Comparison of ENCODE assay signal across 7 cellular contexts in genomic region chr17:76539631-76540271, GRCh38. TPM values are rescaled to one million over a fixed set of nuclear protein-coding genes. Genes with fewer than 3 reads are reported as not detected.
A peak's percentile ranks its signal among the peaks of the same experiment; 100 is the strongest.
DNase-seq lines count a peak whose midpoint lies in the region; ATAC-seq and TF ChIP-seq lines count a peak whose summit lies in the region.

Gene PRCD, plus strand, starts transcription at chr17:76540044. Its CDS starts 98 bp downstream, at chr17:76540142.

- no peak for ATAC-seq in lung (ENCODE audit: insufficient read depth, low FRiP score)

- no peaks in the 10 kb centered on the region for H3K9me3 Mint-ChIP-seq in T-helper 2 cell treated with Interferon-gamma antibody and Interleukin-4, amounts not matched to agents 5 μg/mL and 100 μg/mL, for 36 hours

- no peak within 1 kb of the TSS for H3K4me3 Mint-ChIP-seq in T-helper 2 cell treated with Interferon-gamma antibody and Interleukin-4, amounts not matched to agents 5 μg/mL and 100 μg/mL, for 36 hours

- TF ChIP-seq POLR2A in tibial nerve (IDR thresholded peaks at IDR 0.05), result no peak

- no peak within 1 kb of the TSS for H3K27ac ChIP-seq in HUES64 (ENCODE audit: low read depth, low read length)
- H3K27ac ChIP-seq in caudate nucleus (ENCODE audit: low read depth, low read length), result peak within 1 kb of the TSS; percentile 77
- H3K27ac ChIP-seq in lung (ENCODE audit: low read depth in 1 of 2, low read length in 1 of 2), result peak within 1 kb of the TSS; percentile 27 to 71
- peak within 1 kb of the TSS; percentile 22 to 91 (median 76) for H3K27ac ChIP-seq in tibial nerve

- peaks cover 16% of the 10 kb centered on the region for H3K4me1 ChIP-seq in HUES64 (ENCODE audit: insufficient read depth, low read length)
- peaks cover 0 to 30% of the 10 kb centered on the region in 2 donors for H3K4me1 ChIP-seq in lung (ENCODE audit: control insufficient read depth in 2 of 2, insufficient read depth in 2 of 2, low read length in 2 of 2)
- peaks cover 0 to 82% (median 31%) of the 10 kb centered on the region in 4 donors for H3K4me1 ChIP-seq in tibial nerve

- 80% methylated on average over 22 of the region's 22 CpGs for WGBS in HUES64
- 78 to 86% methylated on average over 20 to 22 of the region's 22 CpGs for WGBS in lung, 2 donors
- WGBS in tibial nerve, 2 donors, result 80 to 85% methylated on average over 19 to 20 of the region's 22 CpGs

- H3K9me3 ChIP-seq in HUES64 (ENCODE audit: insufficient read depth, low read depth, low read length), result no peaks in the 10 kb centered on the region
- H3K9me3 ChIP-seq in lung (ENCODE audit: control insufficient read depth in 2 of 2, insufficient read depth in 1 of 2, low read length in 1 of 2), result no peaks in the 10 kb centered on the region
- no peaks in the 10 kb centered on the region for H3K9me3 ChIP-seq in tibial nerve

- H3K36me3 ChIP-seq in HUES64 (ENCODE audit: insufficient read depth, low read length) (no peaks in the 10 kb centered on the region), lung (ENCODE audit: control insufficient read depth in 2 of 2, insufficient read depth in 2 of 2, low read length in 2 of 2) (no peaks in the 10 kb centered on the region), tibial nerve (no peaks in the 10 kb centered on the region)

- no peaks in the 10 kb centered on the region for H3K36me3 Mint-ChIP-seq in T-helper 2 cell treated with Interferon-gamma antibody and Interleukin-4, amounts not matched to agents 5 μg/mL and 100 μg/mL, for 36 hours (ENCODE audit: low read depth)

- no peak for TF ChIP-seq EP300 in tibial nerve (IDR thresholded peaks at IDR 0.05)

- no peaks in the 10 kb centered on the region for H3K4me1 Mint-ChIP-seq in T-helper 2 cell treated with Interferon-gamma antibody and Interleukin-4, amounts not matched to agents 5 μg/mL and 100 μg/mL, for 36 hours (ENCODE audit: low read depth)

- no peak within 1 kb of the TSS for H3K27ac Mint-ChIP-seq in T-helper 2 cell treated with Interferon-gamma antibody and Interleukin-4, amounts not matched to agents 5 μg/mL and 100 μg/mL, for 36 hours

- no peak within 1 kb of the TSS for H3K9ac ChIP-seq in HUES64 (ENCODE audit: low read depth, low read length)

- H3K4me3 ChIP-seq in HUES64 (ENCODE audit: low read length) (peak within 1 kb of the TSS; percentile 53), lung (no peak within 1 kb of the TSS), tibial nerve (peak within 1 kb of the TSS; percentile 15 to 49 (median 25))

- H3K27me3 ChIP-seq in HUES64 (ENCODE audit: insufficient read depth, low read length), result peaks cover 44% of the 10 kb centered on the region
- H3K27me3 ChIP-seq in lung (ENCODE audit: control insufficient read depth, insufficient read depth), result no peaks in the 10 kb centered on the region
- H3K27me3 ChIP-seq in tibial nerve, result no peaks in the 10 kb centered on the region

- H3K27me3 Mint-ChIP-seq in T-helper 2 cell treated with Interferon-gamma antibody and Interleukin-4, amounts not matched to agents 5 μg/mL and 100 μg/mL, for 36 hours (ENCODE audit: low read depth), result peaks cover 63% of the 10 kb centered on the region

- DNase-seq in caudate nucleus (lab: John Stamatoyannopoulos, UW), result peak in 4 of 61 donors; percentile 18 to 51 (median 30)
- DNase-seq in lung (ENCODE audit: low spot score), result no peak
- DNase-seq in tibial nerve (ENCODE audit: low spot score in 2 of 2), result no peak
- DNase-seq in T-helper 2 cell treated with Interferon-gamma antibody and Interleukin-4, amounts not matched to agents 5 μg/mL and 100 μg/mL, for 36 hours (ENCODE audit: low spot score), result no peak
- DNase-seq in HPDE6-E6E7 (ENCODE audit: extremely low spot score), result no peak
- DNase-seq in stimulated activated CD4-positive, alpha-beta T cell treated with anti-CD3 and anti-CD28 coated beads, Interleukin-4, amount 100 ng/mL, for 1 hour, result no peak

- TF ChIP-seq CTCF in lung (IDR thresholded peaks at IDR 0.05; ENCODE audit: control extremely low read depth, extremely low read depth) (no peak), tibial nerve (IDR thresholded peaks at IDR 0.05) (no peak)

RNA-seq across cellular contexts. Expression of gene PRCD, which starts in this region (rescaled TPM):
- not detected for polyA plus RNA-seq in HUES64 (2013, experiment 1 of 2)
- 0.51 TPM for polyA plus RNA-seq in HUES64 (2013, experiment 2 of 2)
- total RNA-seq in lung (10 to 100 TPM in 1 of 2 donors, 1 to 10 TPM in 1; 3.3 to 11.3 TPM), tibial nerve (10 to 100 TPM in 3 of 4 donors, 1 to 10 TPM in 1; 6.6 to 23.5 (median 14.1) TPM)
- 1 to 10 TPM; 2.0 to 7.9 TPM for polyA plus RNA-seq in lung
